Comparison of ENCODE assay signal across 10 cellular contexts in genomic region chr6:70547313-70547712, GRCh38. TPM values are rescaled to one million over a fixed set of nuclear protein-coding genes. Genes with fewer than 3 reads are reported as not detected.
DNase-seq lines count a peak whose midpoint lies in the region; ATAC-seq, FAIRE-seq and TF ChIP-seq lines count a peak whose summit lies in the region.
"Had no signal": no experiment of that assay in that cellular context is flagged by ENCODE, and none has a peak within 500 bp of the region (broad histone marks: within the 10 kb centered on the region; RNA-seq: fewer than 3 reads in every experiment).

No MANE protein-coding gene starts in this region.

- no peak for FAIRE-seq in A549 (lab: Jason Lieb, UNC)

- DNase-seq in A549 (ENCODE audit: low read depth in 1 of 2, low spot score in 1 of 2) (no peak), GM23248 (peak; percentile 49), heart left ventricle (no peak)
- no peak for DNase-seq in T-helper 2 cell treated with Interferon-gamma antibody and Interleukin-4, amounts not matched to agents 5 μg/mL and 100 μg/mL, for 36 hours (ENCODE audit: low spot score)

- H3K27me3 ChIP-seq in GM23248 (replicated peaks; ENCODE audit: insufficient read depth) (no peaks in the 10 kb centered on the region), heart left ventricle (no peaks in the 10 kb centered on the region)
- H3K27me3 ChIP-seq: SJSA1 had no signal

- H3K27ac Mint-ChIP-seq in T-helper 2 cell treated with Interferon-gamma antibody and Interleukin-4, amounts not matched to agents 5 μg/mL and 100 μg/mL, for 36 hours: no peak overlapping the region

- no peak overlapping the region for H3K4me3 ChIP-seq in A549
- no peak overlapping the region for H3K4me3 ChIP-seq in GM23248
- H3K4me3 ChIP-seq in heart left ventricle: no peak overlapping the region
- H3K4me3 ChIP-seq: SJSA1 had no signal

- H3K4me2 ChIP-seq in A549 (no peak overlapping the region), GM23248 (ENCODE audit: unreplicated experiment) (no peak overlapping the region)

- no peaks in the 10 kb centered on the region for H3K36me3 Mint-ChIP-seq in T-helper 2 cell treated with Interferon-gamma antibody and Interleukin-4, amounts not matched to agents 5 μg/mL and 100 μg/mL, for 36 hours (ENCODE audit: low read depth)

- POLR2A ChIA-PET in A549 (lab: Yijun Ruan, JAX): no interaction called here

- H3K4me3 Mint-ChIP-seq in T-helper 2 cell treated with Interferon-gamma antibody and Interleukin-4, amounts not matched to agents 5 μg/mL and 100 μg/mL, for 36 hours: no peak overlapping the region

- peak; percentile 33; the same call in 2 of the 3 replicates for TF ChIP-seq CTCF in A549 (IDR thresholded peaks at IDR 0.05)
- peak in 11 of 12 donors; percentile 17 to 61 (median 47) for TF ChIP-seq CTCF in heart left ventricle (IDR thresholded peaks at IDR 0.05)

- in situ Hi-C loops in GM23248 (cut with MboI): no loop called here

- TF ChIP-seq POLR2A in A549 (IDR thresholded peaks at IDR 0.05; ENCODE audit: low read length): no peak
- no peak for TF ChIP-seq POLR2A in heart left ventricle (IDR thresholded peaks at IDR 0.05)

- H3K9me3 ChIP-seq in A549 (no peaks in the 10 kb centered on the region), GM23248 (ENCODE audit: low read depth) (no peaks in the 10 kb centered on the region), heart left ventricle (no peaks in the 10 kb centered on the region)
- H3K9me3 ChIP-seq: SJSA1 had no signal

- H3K4me1 ChIP-seq in A549 (no peaks in the 10 kb centered on the region), GM23248 (ENCODE audit: insufficient read depth) (no peaks in the 10 kb centered on the region), heart left ventricle (peaks cover 0 to 7% (median 0%) of the 10 kb centered on the region in 12 donors)
- H3K4me1 ChIP-seq: SJSA1 had no signal

- no peaks in the 10 kb centered on the region for H3K9me2 ChIP-seq in GM23248 (ENCODE audit: insufficient read depth)

- peak; percentile 43 to 49; a peak in 4 of 5 replicates for TF ChIP-seq RAD21 in A549 (conservative IDR thresholded peaks at IDR 0.05 in 1 of 2, IDR thresholded peaks at IDR 0.05 in 1 of 2)

- no peak for TF ChIP-seq EP300 in A549 (IDR thresholded peaks at IDR 0.05)

- ATAC-seq in A549: peak; percentile 52 to 66; a peak in 2 of 6 replicates
- peak; percentile 85 for ATAC-seq in SK-N-SH treated with all-trans-retinoic acid at 6 μM for 48 hours
- peak; percentile 69 to 86 (median 77) for ATAC-seq in heart left ventricle
- no peak for ATAC-seq in HG03354 (IDR thresholded peaks at IDR 0.05; ENCODE audit: poor library complexity, severe bottlenecking, unreplicated experiment)
- no peak for ATAC-seq in HG02973 (IDR thresholded peaks at IDR 0.05; ENCODE audit: unreplicated experiment)
- no peak for ATAC-seq in GM19035 (IDR thresholded peaks at IDR 0.05; ENCODE audit: unreplicated experiment)

- no peaks in the 10 kb centered on the region for H3K9me3 Mint-ChIP-seq in T-helper 2 cell treated with Interferon-gamma antibody and Interleukin-4, amounts not matched to agents 5 μg/mL and 100 μg/mL, for 36 hours

- CTCF ChIA-PET in A549 (lab: Yijun Ruan, JAX): interaction anchor here (1.1 to 2.7 kb wide), 2 partner anchors 138 to 409 kb away, joined by 4 to 6 read pairs; partner anchors contain the start of gene B3GAT2

- H4K20me1 ChIP-seq in GM23248 (ENCODE audit: insufficient read depth): no peaks in the 10 kb centered on the region

- no peaks in the 10 kb centered on the region for H3K4me1 Mint-ChIP-seq in T-helper 2 cell treated with Interferon-gamma antibody and Interleukin-4, amounts not matched to agents 5 μg/mL and 100 μg/mL, for 36 hours (ENCODE audit: low read depth)

- no peaks in the 10 kb centered on the region for H3K36me3 ChIP-seq in GM23248 (ENCODE audit: low read depth)
- peaks cover 0 to 25% (median 0%) of the 10 kb centered on the region in 9 donors for H3K36me3 ChIP-seq in heart left ventricle
- H3K36me3 ChIP-seq: SJSA1 had no signal

- H3F3A ChIP-seq in GM23248 (ENCODE audit: insufficient read depth): no peaks in the 10 kb centered on the region

- no peaks in the 10 kb centered on the region for H3K79me2 ChIP-seq in GM23248 (ENCODE audit: insufficient read depth)

- no peak overlapping the region for H3K9ac ChIP-seq in GM23248

- H3K27ac ChIP-seq in A549 (no peak overlapping the region), GM23248 (no peak overlapping the region), heart left ventricle (peak overlapping the region in 1 of 12 donors; percentile 5)
- H3K27ac ChIP-seq: epithelial cell of prostate, SJSA1 had no signal

- H3K27me3 Mint-ChIP-seq in T-helper 2 cell treated with Interferon-gamma antibody and Interleukin-4, amounts not matched to agents 5 μg/mL and 100 μg/mL, for 36 hours (ENCODE audit: low read depth): no peaks in the 10 kb centered on the region

- no peak overlapping the region for H2AFZ ChIP-seq in GM23248

- intact Hi-C loops in heart left ventricle (cut with DNase I): loop anchor here in 9 of 10 donors (1.0 to 10.0 kb wide), 11 partner anchors 133 to 467 kb away; partner anchors contain the start of genes B3GAT2 (in 3 of the 9) and FAM135A (in 1 of the 9)

TF ChIP-seq in A549, 52 proteins besides CTCF, POLR2A, EP300 and RAD21:
- TF ChIP-seq CEBPB (IDR thresholded peaks at IDR 0.05) (no peak), CBX8 (IDR thresholded peaks at IDR 0.05) (no peak), NFE2L2 (conservative IDR thresholded peaks at IDR 0.05; ENCODE audit: low read length) (no peak), PBX3 (IDR thresholded peaks at IDR 0.05) (no peak)
TF ChIP-seq in A549: peak in this region for 0.

TF ChIP-seq in SK-N-SH treated with all-trans-retinoic acid at 6 μM for 48 hours, 23 proteins besides CTCF, POLR2A, EP300 and RAD21:
- TF ChIP-seq OSR1 (CRISPR knock-in tag; IDR thresholded peaks at IDR 0.05): no peak
- TF ChIP-seq ZNF565 (CRISPR knock-in tag; conservative IDR thresholded peaks at IDR 0.05; ENCODE audit: low read depth): no peak
- TF ChIP-seq PATZ1 (CRISPR knock-in tag; IDR thresholded peaks at IDR 0.05; ENCODE audit: borderline replicate concordance): no peak
- TF ChIP-seq GLIS3 (CRISPR knock-in tag; IDR thresholded peaks at IDR 0.05): no peak
- no peak for TF ChIP-seq ZC3H10 (CRISPR knock-in tag; IDR thresholded peaks at IDR 0.05)
- no peak for TF ChIP-seq ZFP3 (CRISPR knock-in tag; IDR thresholded peaks at IDR 0.05)
- TF ChIP-seq CSDC2 (CRISPR knock-in tag; IDR thresholded peaks at IDR 0.05): no peak
- no peak for TF ChIP-seq ARNTL (CRISPR knock-in tag; IDR thresholded peaks at IDR 0.05; ENCODE audit: borderline replicate concordance, low read depth)
- no peak for TF ChIP-seq PPARA (CRISPR knock-in tag; IDR thresholded peaks at IDR 0.05; ENCODE audit: borderline replicate concordance)
- TF ChIP-seq TSHZ2 (CRISPR knock-in tag; IDR thresholded peaks at IDR 0.05): no peak
- no peak for TF ChIP-seq ZNF8 (CRISPR knock-in tag; IDR thresholded peaks at IDR 0.05)

RNA-seq across cellular contexts. Expression of gene SDHAF4, which starts 19.4 kb away (rescaled TPM):
- polyA plus RNA-seq in A549 (2011; rRNA removed): 12.1 and 14.1 TPM in 2 replicates
- 3.2 and 3.5 TPM in 2 replicates for polyA plus RNA-seq in A549 (2012; cell fraction: cytosol; rRNA removed)
- 1.2 and 5.6 TPM in 2 replicates for polyA plus RNA-seq in A549 (2012; cell fraction: nucleus; rRNA removed)
- 8.5 to 9.9 TPM (median 9.6 TPM) in 3 replicates for polyA plus RNA-seq in A549 (2017; fragmentation: RNase III; extraction: RNeasy Plus Mini Kit Qiagen cat#74134 plus additional on column Dnase treatment)
- 1.8 and 2.3 TPM in 2 replicates for polyA minus RNA-seq in A549 (2011; rRNA and poly(A)+ RNA removed)
- total RNA-seq in GM23248 (2014; rRNA removed; shearing (Covaris generic)): 10.9 TPM in 2 replicates
- polyA plus RNA-seq in GM23248 (2016; fragmentation: Nextera tagmentation; extraction: Ambion mirVana): 11.3 and 12.1 TPM in 2 replicates
- total RNA-seq in heart left ventricle: 10 to 100 TPM in 8 of 9 donors, 1 to 10 TPM in 1; 8.8 to 21.3 (median 14.3) TPM
- 10 to 100 TPM in 1 of 2 donors, 1 to 10 TPM in 1; 7.4 to 32.5 TPM for polyA plus RNA-seq in heart left ventricle

Comparison
In these comparisons a context has a peak if more than half of its experiments do, and no peak if none do; other contexts are left out.
1. ATAC-seq: peak in A549 (2 of 2), SK-N-SH treated with all-trans-retinoic acid at 6 μM for 48 hours (single experiment) and heart left ventricle (4 of 4); none in HG03354 (single experiment), HG02973 (single experiment) and GM19035 (single experiment).